ENCODE assay signal across 17 cellular contexts in genomic region chr5:175826980-175827379, GRCh38. TPM values are rescaled to one million over a fixed set of nuclear protein-coding genes. Genes with fewer than 3 reads are reported as not detected.
"Had no signal": no experiment of that assay in that cellular context is flagged by ENCODE, and none has a peak within 500 bp of the region (broad histone marks: within the 10 kb centered on the region; RNA-seq: fewer than 3 reads in every experiment).

No MANE protein-coding gene starts in this region.

- H3K27ac ChIP-seq: adrenal gland, cardiac muscle cell, ovary, sigmoid colon, spleen, suprapubic skin had no signal

- FAIRE-seq: colon, keratinocyte had no signal

- H3K4me3 ChIP-seq: adrenal gland, cardiac muscle cell, ovary, sigmoid colon, spleen, suprapubic skin had no signal

- H3K9me3 ChIP-seq: adrenal gland, ovary, sigmoid colon, spleen, suprapubic skin had no signal

- DNase-seq: activated CD4-positive, alpha-beta T cell treated with anti-CD3 and anti-CD28 coated beads, Interleukin-2, amount 50 U/mL, for 4 hours; activated CD4-positive, CD25-positive, alpha-beta regulatory T cell; activated effector memory CD4-positive, alpha-beta T cell treated with anti-CD3 and anti-CD28 coated beads, Interleukin-2, amount 50 U/mL, for 16 hours; activated T-cell treated with anti-CD3 and anti-CD28 coated beads, Interleukin-2, amount 50 U/mL, for 4 hours; adrenal gland; erythroblast; ovary; sigmoid colon; spleen had no signal

- H3K4me1 ChIP-seq: adrenal gland, sigmoid colon, spleen, suprapubic skin had no signal

- ATAC-seq: activated T-cell treated with anti-CD3 and anti-CD28 coated beads, Interleukin-2, amount 50 U/mL, for 4 hours; left lobe of liver had no signal

- H3K27me3 ChIP-seq: adrenal gland, cardiac muscle cell, ovary had no signal

- H3K36me3 ChIP-seq: adrenal gland, cardiac muscle cell, ovary, sigmoid colon, spleen, suprapubic skin had no signal

RNA-seq across cellular contexts. Expression of gene CPLX2, which starts 44.4 kb away (rescaled TPM):
- total RNA-seq: cardiac muscle cell; left lobe of liver; lung microvascular endothelial cell; pulmonary artery endothelial cell; spleen; suprapubic skin; T-helper 2 cell treated with Interferon-gamma antibody and Interleukin-4, amounts not matched to agents 100 ng/mL and 5 ng/mL, for 36 hours had no signal
- polyA plus RNA-seq: keratinocyte, ovary had no signal
